In the genomic region with DNA sequence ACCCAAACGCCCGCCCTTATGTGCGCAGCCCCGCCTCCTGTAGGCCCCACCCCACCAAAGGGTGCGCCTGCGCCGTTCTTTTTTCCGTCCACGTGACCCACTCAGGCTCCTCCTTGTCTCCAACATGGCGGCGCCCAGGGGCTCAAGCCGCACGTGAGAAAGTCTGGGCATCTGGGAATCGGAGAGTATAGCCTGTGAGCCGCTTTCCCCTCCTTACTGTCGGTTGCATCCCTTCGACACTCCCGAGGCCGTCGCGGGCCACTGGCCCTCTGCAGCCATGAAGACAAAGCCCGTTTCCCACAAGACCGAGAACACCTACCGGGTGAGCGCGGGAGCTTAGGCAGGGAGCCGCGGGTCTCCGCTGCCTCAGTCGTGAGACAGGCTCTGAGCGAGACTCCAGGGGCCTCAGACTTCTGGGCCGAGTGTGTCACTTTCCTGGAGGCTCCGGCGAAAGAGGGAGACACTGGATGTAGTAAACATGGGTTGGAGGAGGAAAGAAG, we compare ENCODE assay signal across 8 cellular contexts. TPM values are rescaled to one million over a fixed set of nuclear protein-coding genes. Genes with fewer than 3 reads are reported as not detected.
A peak's percentile ranks its signal among the peaks of the same experiment; 100 is the strongest.
DNase-seq lines count a peak whose midpoint lies in the region; ATAC-seq and TF ChIP-seq lines count a peak whose summit lies in the region.

A gene (plus strand): TSS at position 100 of the 500 bp plus-strand sequence. CDS start 178 bp downstream, at position 278.

- DNase-seq in DMS79 (lab: John Stamatoyannopoulos, UW), result peak; percentile 80
- peak; percentile 84 for DNase-seq in Jurkat, Clone E6-1 (ENCODE audit: low read depth, low spot score)
- DNase-seq in activated T-cell treated with anti-CD3 and anti-CD28 coated beads, Interleukin-2, amount 50 U/mL, for 1 hour, result peak; percentile 95
- DNase-seq in stimulated activated CD8-positive, alpha-beta memory T cell treated with anti-CD3 and anti-CD28 coated beads, Interleukin-7, amount 100 ng/mL, for 1 hour (ENCODE audit: low read depth in 2 of 2), result peak; percentile 93 to 94

- H3K36me3 ChIP-seq in esophagus (ENCODE audit: control insufficient read depth in 2 of 2, insufficient read depth in 2 of 2, low read length in 1 of 2) (peaks cover 0 to 7% of the 10 kb centered on the region in 2 donors), muscle layer of colon (ENCODE audit: insufficient read depth, low read length) (no peaks in the 10 kb centered on the region)

- H3K9ac ChIP-seq in muscle layer of colon (ENCODE audit: low read length), result peak within 1 kb of the TSS; percentile 66

- H3K27ac ChIP-seq in esophagus (ENCODE audit: low read depth in 2 of 2, low read length in 1 of 2), result no peak within 1 kb of the TSS
- H3K27ac ChIP-seq in muscle layer of colon (ENCODE audit: low read depth, low read length), result no peak within 1 kb of the TSS

- peak; percentile 99 for ATAC-seq in GM21717 (IDR thresholded peaks at IDR 0.05; ENCODE audit: unreplicated experiment)

- H3K4me3 ChIP-seq in Jurkat, Clone E6-1 (ENCODE audit: low read length), result peak within 1 kb of the TSS; percentile 98
- H3K4me3 ChIP-seq in esophagus (ENCODE audit: low read depth in 1 of 2, low read length in 2 of 2) (peak within 1 kb of the TSS; percentile 87 to 99), muscle layer of colon (ENCODE audit: low read depth in 1 of 2, low read length in 2 of 2) (peak within 1 kb of the TSS; percentile 98 to 100)

- H3K4me1 ChIP-seq in esophagus (ENCODE audit: control insufficient read depth in 2 of 2, insufficient read depth in 2 of 2, low read length in 1 of 2) (no peaks in the 10 kb centered on the region), muscle layer of colon (ENCODE audit: insufficient read depth, low read length) (peaks cover 5% of the 10 kb centered on the region)

- 0 to 1% methylated on average over 34 of the region's 34 CpGs for WGBS in esophagus, 2 donors

- H3K9me3 ChIP-seq in esophagus (ENCODE audit: control insufficient read depth in 2 of 2, insufficient read depth in 1 of 2, low read depth in 1 of 2, low read length in 1 of 2), result no peaks in the 10 kb centered on the region
- no peaks in the 10 kb centered on the region for H3K9me3 ChIP-seq in muscle layer of colon (ENCODE audit: low read length)

- H3K27me3 ChIP-seq in esophagus (ENCODE audit: control insufficient read depth in 1 of 2, insufficient read depth in 2 of 2, low read length in 2 of 2) (no peaks in the 10 kb centered on the region), muscle layer of colon (ENCODE audit: control insufficient read depth in 1 of 2, insufficient read depth in 2 of 2, low read length in 2 of 2) (no peaks in the 10 kb centered on the region)

TF ChIP-seq in PFSK-1, 5 proteins besides CTCF, POLR2A, EP300 and RAD21:
- peak; percentile 99 for TF ChIP-seq SIN3A (IDR thresholded peaks at IDR 0.05; ENCODE audit: borderline replicate concordance, insufficient read depth, low read length)
- TF ChIP-seq, protein P1, sequence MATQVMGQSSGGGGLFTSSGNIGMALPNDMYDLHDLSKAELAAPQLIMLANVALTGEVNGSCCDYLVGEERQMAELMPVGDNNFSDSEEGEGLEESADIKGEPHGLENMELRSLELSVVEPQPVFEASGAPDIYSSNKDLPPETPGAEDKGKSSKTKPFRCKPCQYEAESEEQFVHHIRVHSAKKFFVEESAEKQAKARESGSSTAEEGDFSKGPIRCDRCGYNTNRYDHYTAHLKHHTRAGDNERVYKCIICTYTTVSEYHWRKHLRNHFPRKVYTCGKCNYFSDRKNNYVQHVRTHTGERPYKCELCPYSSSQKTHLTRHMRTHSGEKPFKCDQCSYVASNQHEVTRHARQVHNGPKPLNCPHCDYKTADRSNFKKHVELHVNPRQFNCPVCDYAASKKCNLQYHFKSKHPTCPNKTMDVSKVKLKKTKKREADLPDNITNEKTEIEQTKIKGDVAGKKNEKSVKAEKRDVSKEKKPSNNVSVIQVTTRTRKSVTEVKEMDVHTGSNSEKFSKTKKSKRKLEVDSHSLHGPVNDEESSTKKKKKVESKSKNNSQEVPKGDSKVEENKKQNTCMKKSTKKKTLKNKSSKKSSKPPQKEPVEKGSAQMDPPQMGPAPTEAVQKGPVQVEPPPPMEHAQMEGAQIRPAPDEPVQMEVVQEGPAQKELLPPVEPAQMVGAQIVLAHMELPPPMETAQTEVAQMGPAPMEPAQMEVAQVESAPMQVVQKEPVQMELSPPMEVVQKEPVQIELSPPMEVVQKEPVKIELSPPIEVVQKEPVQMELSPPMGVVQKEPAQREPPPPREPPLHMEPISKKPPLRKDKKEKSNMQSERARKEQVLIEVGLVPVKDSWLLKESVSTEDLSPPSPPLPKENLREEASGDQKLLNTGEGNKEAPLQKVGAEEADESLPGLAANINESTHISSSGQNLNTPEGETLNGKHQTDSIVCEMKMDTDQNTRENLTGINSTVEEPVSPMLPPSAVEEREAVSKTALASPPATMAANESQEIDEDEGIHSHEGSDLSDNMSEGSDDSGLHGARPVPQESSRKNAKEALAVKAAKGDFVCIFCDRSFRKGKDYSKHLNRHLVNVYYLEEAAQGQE (IDR thresholded peaks at IDR 0.05; ENCODE audit: insufficient read depth in 1 of 2, low read depth in 2 of 2, low read length in 2 of 2), result no peak
- TF ChIP-seq TAF1 (IDR thresholded peaks at IDR 0.05; ENCODE audit: borderline replicate concordance, insufficient read depth, low read length), result peak; percentile 93
- TF ChIP-seq POLR2AphosphoS5 (IDR thresholded peaks at IDR 0.05; ENCODE audit: low read depth, low read length), result peak; percentile 84
TF ChIP-seq in PFSK-1: peak in this region for 3.

RNA-seq across cellular contexts. Expression of the gene that starts here (rescaled TPM):
- 11.8 TPM for polyA plus RNA-seq in Jurkat, Clone E6-1 (2012; ENCODE audit: insufficient read depth, insufficient read length)
- 4.3 TPM for polyA plus RNA-seq in PFSK-1 (2012; ENCODE audit: insufficient read length, low read depth)
- polyA plus RNA-seq in esophagus, result 1 to 10 TPM; 1.4 to 2.8 TPM
